ENCODE assay signal across 7 cellular contexts in genomic region chr3:56923546-56924224, GRCh38.
DNase-seq lines count a peak whose midpoint lies in the region; ATAC-seq, FAIRE-seq and TF ChIP-seq lines count a peak whose summit lies in the region.

No MANE protein-coding gene starts in this region.

- no peaks in the 10 kb centered on the region for H3K9me2 ChIP-seq in SK-N-SH

- H3K9ac ChIP-seq in SK-N-SH, result no peak overlapping the region

- no peaks in the 10 kb centered on the region for H3K79me2 ChIP-seq in SK-N-SH (ENCODE audit: insufficient read depth)

- no peaks in the 10 kb centered on the region for H3K36me3 Mint-ChIP-seq in nephron (ENCODE audit: low read depth)

- peaks cover 4 to 15% of the 10 kb centered on the region in 2 experiments; a peak in 2 of 4 replicates for H3K4me1 ChIP-seq in SK-N-SH (ENCODE audit: control insufficient read depth in 1 of 2, insufficient read depth in 2 of 2, low read depth in 1 of 2, low read length in 1 of 2)
- peaks cover 76% of the 10 kb centered on the region for H3K4me1 ChIP-seq in effector memory CD4-positive, alpha-beta T cell (ENCODE audit: control insufficient read depth, insufficient read depth, low read length, poor library complexity, severe bottlenecking)

- H3K4me1 Mint-ChIP-seq in nephron, result peaks cover 53% of the 10 kb centered on the region

- peak overlapping the region; percentile 26; the same call in 1 of the 2 replicates for H2AFZ ChIP-seq in SK-N-SH (ENCODE audit: low read depth)

- FAIRE-seq in GM19239 (lab: Jason Lieb, UNC) (peak; percentile 64), D721Med (lab: Jason Lieb, UNC) (no peak)

- no peak overlapping the region for H3K4me3 ChIP-seq in SK-N-SH (ENCODE audit: low read depth in 2 of 2, low read length in 1 of 2)
- no peak overlapping the region for H3K4me3 ChIP-seq in effector memory CD4-positive, alpha-beta T cell (ENCODE audit: insufficient read depth, low read depth, low read length, poor library complexity, severe bottlenecking)

- H3K27me3 ChIP-seq in SK-N-SH (ENCODE audit: insufficient read depth), result no peaks in the 10 kb centered on the region
- no peaks in the 10 kb centered on the region for H3K27me3 ChIP-seq in effector memory CD4-positive, alpha-beta T cell (replicated peaks; ENCODE audit: control insufficient read depth, insufficient read depth, low read length, poor library complexity, severe bottlenecking)

- no peak overlapping the region for H3K4me2 ChIP-seq in SK-N-SH

- H3K4me3 Mint-ChIP-seq in nephron, result no peak overlapping the region

- no peaks in the 10 kb centered on the region for H3K9me3 Mint-ChIP-seq in nephron

- no peak for TF ChIP-seq RAD21 in SK-N-SH (IDR thresholded peaks at IDR 0.05; ENCODE audit: low read length)

- no peaks in the 10 kb centered on the region for H4K20me1 ChIP-seq in SK-N-SH (ENCODE audit: insufficient read depth)

- H3F3A ChIP-seq in SK-N-SH (replicated peaks; ENCODE audit: insufficient read depth), result peaks cover 7% of the 10 kb centered on the region

- no peaks in the 10 kb centered on the region for H3K36me3 ChIP-seq in SK-N-SH (replicated peaks in 1 of 2; ENCODE audit: control insufficient read depth in 1 of 2, insufficient read depth in 2 of 2, low read length in 1 of 2)
- H3K36me3 ChIP-seq in effector memory CD4-positive, alpha-beta T cell (ENCODE audit: control insufficient read depth, insufficient read depth, low read length), result no peaks in the 10 kb centered on the region

- no peaks in the 10 kb centered on the region for H3K27me3 Mint-ChIP-seq in nephron (ENCODE audit: low read depth)

- TF ChIP-seq EP300 in SK-N-SH (IDR thresholded peaks at IDR 0.05; ENCODE audit: borderline replicate concordance in 1 of 2, low read depth in 1 of 2, low read length in 1 of 2), result no peak

- H3K27ac ChIP-seq in SK-N-SH (ENCODE audit: low read depth in 2 of 2, low read length in 1 of 2), result 0 out of 4 replicates have a peak overlapping the region, but pooled peaks of 1 of the 2 experiments have one; percentile 1
- H3K27ac ChIP-seq in effector memory CD4-positive, alpha-beta T cell (ENCODE audit: insufficient read depth, low read length, poor library complexity, severe bottlenecking), result peak overlapping the region; percentile 90

- DNase-seq in GM19239 (ENCODE audit: insufficient read length, low spot score) (no peak), SK-N-SH (no peak), GM19240 (ENCODE audit: insufficient read length, low spot score) (no peak), D721Med (ENCODE audit: insufficient read length, low spot score) (no peak)
- peak; percentile 21 to 49 (median 43) for DNase-seq in effector memory CD4-positive, alpha-beta T cell

- no peaks in the 10 kb centered on the region for H3K9me3 ChIP-seq in SK-N-SH
- no peaks in the 10 kb centered on the region for H3K9me3 ChIP-seq in effector memory CD4-positive, alpha-beta T cell (ENCODE audit: control insufficient read depth, low read length)

- peak overlapping the region; percentile 56 to 82 (median 77) for H3K27ac Mint-ChIP-seq in nephron

- TF ChIP-seq CTCF in SK-N-SH (IDR thresholded peaks at IDR 0.05) (no peak), nephron (IDR thresholded peaks at IDR 0.05; ENCODE audit: unreplicated experiment in 3 of 3) (no peak), D721Med (IDR thresholded peaks at IDR 0.05; ENCODE audit: insufficient read depth, missing control alignments) (no peak)

- WGBS in SK-N-SH (ENCODE audit: low lambda C conversion rate), result 61% methylated on average over 3 of the region's 3 CpGs

- no peak for ATAC-seq in HG03097 (IDR thresholded peaks at IDR 0.05; ENCODE audit: low FRiP score, unreplicated experiment)

- POLR2A ChIA-PET in SK-N-SH (lab: Yijun Ruan, JAX), result no interaction called here

- CTCF ChIA-PET in SK-N-SH (lab: Yijun Ruan, JAX), result no interaction called here

TF ChIP-seq in SK-N-SH, 30 proteins besides CTCF, POLR2A, EP300 and RAD21:
- no peak for TF ChIP-seq FOSL2 (IDR thresholded peaks at IDR 0.05; ENCODE audit: borderline replicate concordance, low read depth)
- TF ChIP-seq RFX5 (IDR thresholded peaks at IDR 0.05; ENCODE audit: low read length), result no peak
- no peak for TF ChIP-seq FOXJ3 (CRISPR knock-in tag; IDR thresholded peaks at IDR 0.05)
- no peak for TF ChIP-seq SIN3A (IDR thresholded peaks at IDR 0.05; ENCODE audit: borderline replicate concordance, low read depth, low read length)
- TF ChIP-seq RXRA (IDR thresholded peaks at IDR 0.05; ENCODE audit: borderline replicate concordance, low read depth), result no peak
- no peak for TF ChIP-seq TCF12 (IDR thresholded peaks at IDR 0.05)
- no peak for TF ChIP-seq RCOR1 (IDR thresholded peaks at IDR 0.05; ENCODE audit: low read length)
- no peak for TF ChIP-seq JUND (IDR thresholded peaks at IDR 0.05)
- TF ChIP-seq POLR2AphosphoS5 (IDR thresholded peaks at IDR 0.05; ENCODE audit: low read depth, low read length), result no peak
- TF ChIP-seq EZH2phosphoT487 (IDR thresholded peaks at IDR 0.05; ENCODE audit: borderline replicate concordance, low read depth), result no peak
- TF ChIP-seq, protein P1, sequence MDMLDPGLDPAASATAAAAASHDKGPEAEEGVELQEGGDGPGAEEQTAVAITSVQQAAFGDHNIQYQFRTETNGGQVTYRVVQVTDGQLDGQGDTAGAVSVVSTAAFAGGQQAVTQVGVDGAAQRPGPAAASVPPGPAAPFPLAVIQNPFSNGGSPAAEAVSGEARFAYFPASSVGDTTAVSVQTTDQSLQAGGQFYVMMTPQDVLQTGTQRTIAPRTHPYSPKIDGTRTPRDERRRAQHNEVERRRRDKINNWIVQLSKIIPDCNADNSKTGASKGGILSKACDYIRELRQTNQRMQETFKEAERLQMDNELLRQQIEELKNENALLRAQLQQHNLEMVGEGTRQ (IDR thresholded peaks at IDR 0.05; ENCODE audit: borderline replicate concordance, low read depth, low read length), result no peak
- TF ChIP-seq TEAD4 (IDR thresholded peaks at IDR 0.05; ENCODE audit: borderline replicate concordance, insufficient read depth), result no peak
- TF ChIP-seq NFIC (IDR thresholded peaks at IDR 0.05; ENCODE audit: borderline replicate concordance), result no peak
- TF ChIP-seq, protein P2, sequence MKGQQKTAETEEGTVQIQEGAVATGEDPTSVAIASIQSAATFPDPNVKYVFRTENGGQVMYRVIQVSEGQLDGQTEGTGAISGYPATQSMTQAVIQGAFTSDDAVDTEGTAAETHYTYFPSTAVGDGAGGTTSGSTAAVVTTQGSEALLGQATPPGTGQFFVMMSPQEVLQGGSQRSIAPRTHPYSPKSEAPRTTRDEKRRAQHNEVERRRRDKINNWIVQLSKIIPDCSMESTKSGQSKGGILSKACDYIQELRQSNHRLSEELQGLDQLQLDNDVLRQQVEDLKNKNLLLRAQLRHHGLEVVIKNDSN (IDR thresholded peaks at IDR 0.05; ENCODE audit: borderline replicate concordance, low read depth), result no peak

Comparison
In these comparisons a context has a peak if more than half of its experiments do, and no peak if none do; other contexts are left out.
1. DNase-seq: peak in effector memory CD4-positive, alpha-beta T cell (3 of 3); none in GM19239 (single experiment), SK-N-SH (single experiment), GM19240 (single experiment) and D721Med (single experiment).